ENCODE assay signal across 9 cellular contexts in the genomic region with DNA sequence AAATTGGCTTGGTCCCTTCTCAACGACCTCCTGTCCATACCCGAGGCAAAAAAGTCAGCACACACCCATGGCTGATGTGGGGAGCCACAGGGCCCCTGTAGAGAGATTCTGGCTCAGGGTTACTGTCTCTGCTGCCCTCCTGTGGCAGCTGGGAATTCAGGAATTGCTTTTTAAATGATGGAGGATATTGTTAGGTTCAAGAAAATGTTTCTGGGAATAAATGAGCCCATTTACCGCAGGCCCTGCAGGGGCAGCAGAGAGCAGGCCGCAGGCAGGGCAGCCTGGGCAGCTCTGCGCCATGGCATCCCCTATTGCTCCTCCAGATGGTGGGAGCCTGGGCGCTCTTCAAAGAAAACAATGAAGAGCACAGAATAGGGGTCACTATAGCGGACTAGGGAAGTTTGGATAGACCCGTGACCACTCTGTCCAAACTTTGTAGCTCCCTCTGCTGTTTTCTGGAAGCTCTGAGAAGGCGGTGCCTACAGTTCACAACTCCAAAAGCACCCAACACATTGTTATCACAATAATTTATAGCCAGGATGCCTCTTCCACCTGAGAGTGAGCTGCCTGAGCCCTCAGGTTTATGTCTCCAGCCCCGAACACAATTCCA.
DNase-seq lines count a peak whose midpoint lies in the region; ATAC-seq, FAIRE-seq and TF ChIP-seq lines count a peak whose summit lies in the region.
"Had no signal": no experiment of that assay in that cellular context is flagged by ENCODE, and none has a peak within 500 bp of the region (broad histone marks: within the 10 kb centered on the region; RNA-seq: fewer than 3 reads in every experiment).

No MANE protein-coding gene starts in this region.

- no peaks in the 10 kb centered on the region for H3K4me1 ChIP-seq in colonic mucosa
- H3K4me1 ChIP-seq in pancreas: no peaks in the 10 kb centered on the region

- H3K27ac ChIP-seq in colonic mucosa (no peak overlapping the region), pancreas (no peak overlapping the region)

- TF ChIP-seq CTCF in GM10248 (IDR thresholded peaks at IDR 0.05; ENCODE audit: control extremely low read depth, extremely low read depth, low read depth, missing control alignments): peak; percentile 33
- TF ChIP-seq CTCF in colonic mucosa (IDR thresholded peaks at IDR 0.05): peak; percentile 15
- TF ChIP-seq CTCF in pancreas (IDR thresholded peaks at IDR 0.05): peak in 3 of 4 donors; percentile 8 to 18 (median 10)

- no peak overlapping the region for H3K9ac ChIP-seq in colonic mucosa (ENCODE audit: low read depth in 2 of 2, low read length in 2 of 2)

- in situ Hi-C loops in ACHN (cut with HindIII; ENCODE audit: low pct_ligation_motif_present, low pct_unique_long_range_greater_than_20kb, low sequenced_read_pairs): no loop called here

- no peaks in the 10 kb centered on the region for H3K9me3 ChIP-seq in colonic mucosa
- H3K9me3 ChIP-seq in pancreas: no peaks in the 10 kb centered on the region

- H3K36me3 ChIP-seq in colonic mucosa (no peaks in the 10 kb centered on the region), pancreas (no peaks in the 10 kb centered on the region)

- peak; percentile 70 for DNase-seq in ACHN
- no peak for DNase-seq in GM10248 (ENCODE audit: extremely low spot score)
- DNase-seq in NCI-H524 treated with DMSO at 0.1 percent for 48 hours (lab: John Stamatoyannopoulos, UW): peak; percentile 27
- DNase-seq in colonic mucosa: no peak
- no peak for DNase-seq in pancreas
- no peak for DNase-seq in GF-D8 (lab: John Stamatoyannopoulos, UW)
- no peak for DNase-seq in effector CD8-positive, alpha-beta T cell (lab: John Stamatoyannopoulos, UW)
- no peak for DNase-seq in stimulated activated CD8-positive, alpha-beta memory T cell treated with anti-CD3 and anti-CD28 coated beads, Interleukin-4, amount 100 ng/mL, for 48 hours

- POLR2A ChIA-PET in GM10248 (lab: Yijun Ruan, JAX): no interaction called here

- CTCF ChIA-PET in GM10248 (lab: Yijun Ruan, JAX): interaction anchor here (0.8 to 1.3 kb wide), 4 partner anchors 10 to 350 kb away, joined by 3 to 4 read pairs (median 3); no protein-coding TSS in a partner anchor

- H3K27me3 ChIP-seq in colonic mucosa: no peaks in the 10 kb centered on the region
- no peaks in the 10 kb centered on the region for H3K27me3 ChIP-seq in pancreas

- intact Hi-C loops in colonic mucosa (cut with DNase I) (no loop called here), pancreas (cut with DNase I) (no loop called here)

- 92 to 95% methylated on average over 10 of the region's 10 CpGs for WGBS in pancreas, 2 donors

- H3K4me3 ChIP-seq in colonic mucosa (no peak overlapping the region), pancreas (no peak overlapping the region)

- ATAC-seq in pancreas: peak in 1 of 4 donors; percentile 12

- no peak for FAIRE-seq in pancreas (lab: Jason Lieb, UNC)
- FAIRE-seq: endometrium had no signal

Comparison
In these comparisons a context has a peak if more than half of its experiments do, and no peak if none do; other contexts are left out.
1. DNase-seq: peak in ACHN (single experiment) and NCI-H524 treated with DMSO at 0.1 percent for 48 hours (single experiment); none in GM10248 (single experiment), colonic mucosa (single experiment), pancreas (0 of 6), GF-D8 (single experiment), effector CD8-positive, alpha-beta T cell (single experiment) and stimulated activated CD8-positive, alpha-beta memory T cell treated with anti-CD3 and anti-CD28 coated beads, Interleukin-4, amount 100 ng/mL, for 48 hours (single experiment).
2. Peak in every context shown above with its lines, with median percentiles within 50 percentile points of each other: CTCF ChIP-seq.